8 cellular contexts compared by ENCODE assay signal in genomic region chr4:101205878-101206277, GRCh38.
DNase-seq lines count a peak whose midpoint lies in the region; ATAC-seq and TF ChIP-seq lines count a peak whose summit lies in the region.

No MANE protein-coding gene starts in this region.

- no peaks in the 10 kb centered on the region for H3K27me3 ChIP-seq in CD4-positive, alpha-beta memory T cell (ENCODE audit: insufficient read depth, low read length)
- H3K27me3 ChIP-seq in IMR-90 (ENCODE audit: control insufficient read depth, insufficient read depth, low read length) (no peaks in the 10 kb centered on the region), osteoblast (ENCODE audit: insufficient read depth, low read length) (no peaks in the 10 kb centered on the region), testis (no peaks in the 10 kb centered on the region)

- peaks cover 34% of the 10 kb centered on the region for H3K4me1 ChIP-seq in CD4-positive, alpha-beta memory T cell (ENCODE audit: insufficient read depth, low read length)
- peaks cover 2% of the 10 kb centered on the region; the same call in 1 of the 2 replicates for H3K4me1 ChIP-seq in IMR-90 (ENCODE audit: control insufficient read depth, insufficient read depth, low read length)
- H3K4me1 ChIP-seq in osteoblast (ENCODE audit: insufficient read depth, low read length): peaks cover 8% of the 10 kb centered on the region
- no peaks in the 10 kb centered on the region for H3K4me1 ChIP-seq in testis

- H3K4me1 Mint-ChIP-seq in CD4-positive, alpha-beta memory T cell: peaks cover 27 to 59% (median 49%) of the 10 kb centered on the region in 4 donors
- peaks cover 30% of the 10 kb centered on the region for H3K4me1 Mint-ChIP-seq in activated T-helper 2 cell treated with anti-CD3 and anti-CD28 coated beads, Interferon-gamma antibody, Interleukin-2, Interleukin-4, amounts not matched to agents 10 μg/mL and 5 μg/mL and 100 μg/mL, durations not matched to agents 14 hours and 24 hours and 36 hours (ENCODE audit: low read depth)

- WGBS in IMR-90 (ENCODE audit: extremely low coverage in 2 of 2, insufficient read length in 1 of 2), 2 experiments: 62% methylated on average over 3 of the region's 3 CpGs; no CpG with 5 or more reads in 1 of the 2 experiments
- 78 to 79% methylated on average over 3 of the region's 3 CpGs for WGBS in testis, 2 donors

- H4K8ac ChIP-seq in IMR-90 (ENCODE audit: low read depth in 2 of 2, low read length in 2 of 2): no peak overlapping the region

- CTCF ChIA-PET in CD4-positive, alpha-beta memory T cell (lab: Charles Lee; ENCODE audit: partially characterized antibody): no interaction called here
- CTCF ChIA-PET in IMR-90 (lab: Yijun Ruan, JAX): no interaction called here

- H3K79me1 ChIP-seq in IMR-90 (ENCODE audit: low read depth in 1 of 2, low read length in 2 of 2): peaks cover 12 to 23% of the 10 kb centered on the region in 2 experiments

- H2BK15ac ChIP-seq in IMR-90 (ENCODE audit: low read depth, low read length): no peak overlapping the region

- H3K56ac ChIP-seq in IMR-90 (ENCODE audit: extremely low read depth, insufficient read depth, low read length): no peak overlapping the region

- H4K5ac ChIP-seq in IMR-90 (ENCODE audit: low read depth, low read length): no peak overlapping the region

- no peak overlapping the region for H3K23ac ChIP-seq in IMR-90 (ENCODE audit: low read depth, low read length)

- in situ Hi-C loops in IMR-90 (cut with MboI; ENCODE audit: low sequenced_read_pairs): no loop called here

- no peaks in the 10 kb centered on the region for H3K27me3 Mint-ChIP-seq in CD4-positive, alpha-beta memory T cell
- H3K27me3 Mint-ChIP-seq in activated T-helper 2 cell treated with anti-CD3 and anti-CD28 coated beads, Interferon-gamma antibody, Interleukin-2, Interleukin-4, amounts not matched to agents 10 μg/mL and 5 μg/mL and 100 μg/mL, durations not matched to agents 14 hours and 24 hours and 36 hours (ENCODE audit: low read depth): peaks cover 2% of the 10 kb centered on the region

- no peak overlapping the region for H3K18ac ChIP-seq in IMR-90 (ENCODE audit: low read depth, low read length)

- ATAC-seq in GM21529 (IDR thresholded peaks at IDR 0.05; ENCODE audit: unreplicated experiment) (peak; percentile 82), IMR-90 (ENCODE audit: low read depth) (peak; percentile 57)

- H3K36me3 Mint-ChIP-seq in CD4-positive, alpha-beta memory T cell: no peaks in the 10 kb centered on the region
- H3K36me3 Mint-ChIP-seq in activated T-helper 2 cell treated with anti-CD3 and anti-CD28 coated beads, Interferon-gamma antibody, Interleukin-2, Interleukin-4, amounts not matched to agents 10 μg/mL and 5 μg/mL and 100 μg/mL, durations not matched to agents 14 hours and 24 hours and 36 hours (ENCODE audit: low read depth): peaks cover 4% of the 10 kb centered on the region

- H3K14ac ChIP-seq in IMR-90 (replicated peaks; ENCODE audit: low read depth, low read length): no peak overlapping the region

- no peaks in the 10 kb centered on the region for H3K9me3 Mint-ChIP-seq in CD4-positive, alpha-beta memory T cell
- no peaks in the 10 kb centered on the region for H3K9me3 Mint-ChIP-seq in activated T-helper 2 cell treated with anti-CD3 and anti-CD28 coated beads, Interferon-gamma antibody, Interleukin-2, Interleukin-4, amounts not matched to agents 10 μg/mL and 5 μg/mL and 100 μg/mL, durations not matched to agents 14 hours and 24 hours and 36 hours

- peak overlapping the region in 1 of 2 donors; percentile 8 for H3K4me3 ChIP-seq in CD4-positive, alpha-beta memory T cell (ENCODE audit: low read length in 2 of 2)
- H3K4me3 ChIP-seq in IMR-90 (ENCODE audit: insufficient read depth, low read depth, low read length) (no peak overlapping the region), osteoblast (ENCODE audit: insufficient read depth, low read length) (no peak overlapping the region), testis (no peak overlapping the region)

- no peak overlapping the region for H4K91ac ChIP-seq in IMR-90 (ENCODE audit: insufficient read depth, low read depth, low read length)

- H2BK120ac ChIP-seq in IMR-90 (ENCODE audit: low read depth, low read length): no peak overlapping the region

- no peak overlapping the region for H2AK5ac ChIP-seq in IMR-90 (ENCODE audit: low read depth, low read length)

- H3K27ac Mint-ChIP-seq in CD4-positive, alpha-beta memory T cell: peak overlapping the region; percentile 57 to 87 (median 65)
- H3K27ac Mint-ChIP-seq in activated T-helper 2 cell treated with anti-CD3 and anti-CD28 coated beads, Interferon-gamma antibody, Interleukin-2, Interleukin-4, amounts not matched to agents 10 μg/mL and 5 μg/mL and 100 μg/mL, durations not matched to agents 14 hours and 24 hours and 36 hours: peak overlapping the region; percentile 42

- peak; percentile 29 to 64 (median 39) for DNase-seq in CD4-positive, alpha-beta memory T cell
- DNase-seq in IMR-90: peak; percentile 63
- DNase-seq in activated T-helper 2 cell treated with anti-CD3 and anti-CD28 coated beads, Interferon-gamma antibody, Interleukin-2, Interleukin-4, amounts not matched to agents 10 μg/mL and 5 μg/mL and 100 μg/mL, durations not matched to agents 14 hours and 24 hours and 36 hours (ENCODE audit: low spot score): peak; percentile 46
- peak; percentile 82 for DNase-seq in osteoblast (ENCODE audit: insufficient read length, low spot score, missing footprints)
- DNase-seq in dedifferentiated amniotic fluid mesenchymal stem cell (ENCODE audit: extremely low spot score): no peak
- DNase-seq in DMS79 treated with DMSO at 0.1 percent for 48 hours (lab: John Stamatoyannopoulos, UW): no peak
- DNase-seq in testis: no peak

- H3K4me2 ChIP-seq in IMR-90 (ENCODE audit: low read depth, low read length) (no peak overlapping the region), osteoblast (ENCODE audit: insufficient read depth, low read length) (peak overlapping the region; percentile 43)

- TF ChIP-seq RAD21 in IMR-90 (IDR thresholded peaks at IDR 0.05; ENCODE audit: low read length): no peak

- POLR2A ChIA-PET in CD4-positive, alpha-beta memory T cell (lab: Charles Lee; ENCODE audit: partially characterized antibody): no interaction called here
- POLR2A ChIA-PET in IMR-90 (lab: Charles Lee; ENCODE audit: unreplicated experiment): no interaction called here

- H2AFZ ChIP-seq in IMR-90 (replicated peaks; ENCODE audit: low read length, poor library complexity) (no peak overlapping the region), osteoblast (ENCODE audit: low read length) (no peak overlapping the region)

- peak overlapping the region in 7 of 8 donors; percentile 39 to 78 (median 68) for H3K4me3 Mint-ChIP-seq in CD4-positive, alpha-beta memory T cell
- no peak overlapping the region for H3K4me3 Mint-ChIP-seq in activated T-helper 2 cell treated with anti-CD3 and anti-CD28 coated beads, Interferon-gamma antibody, Interleukin-2, Interleukin-4, amounts not matched to agents 10 μg/mL and 5 μg/mL and 100 μg/mL, durations not matched to agents 14 hours and 24 hours and 36 hours (ENCODE audit: low read depth)

- H3K9me3 ChIP-seq in CD4-positive, alpha-beta memory T cell (ENCODE audit: control insufficient read depth in 1 of 2, low read length in 2 of 2): no peaks in the 10 kb centered on the region
- H3K9me3 ChIP-seq in IMR-90 (ENCODE audit: control insufficient read depth, insufficient read depth, low read length): no peaks in the 10 kb centered on the region
- H3K9me3 ChIP-seq in osteoblast (ENCODE audit: low read depth, low read length): no peaks in the 10 kb centered on the region
- no peaks in the 10 kb centered on the region for H3K9me3 ChIP-seq in testis

- intact Hi-C loops in CD4-positive, alpha-beta memory T cell (cut with micrococcal nuclease): no loop called here
- intact Hi-C loops in IMR-90 (cut with micrococcal nuclease): no loop called here
- intact Hi-C loops in activated T-helper 2 cell treated with anti-CD3 and anti-CD28 coated beads, Interferon-gamma antibody, Interleukin-2, Interleukin-4, amounts not matched to agents 10 μg/mL and 5 μg/mL and 100 μg/mL, durations not matched to agents 14 hours and 24 hours and 36 hours (cut with micrococcal nuclease): loop anchor here (1.0 to 5.0 kb wide), 8 partner anchors 50 to 1113 kb away; partner anchors contain the start of gene PPP3CA
- intact Hi-C loops in testis (cut with DNase I; ENCODE audit: low total_unique reads): no loop called here

- no peaks in the 10 kb centered on the region for H3K36me3 ChIP-seq in CD4-positive, alpha-beta memory T cell (ENCODE audit: insufficient read depth, low read length)
- no peaks in the 10 kb centered on the region for H3K36me3 ChIP-seq in IMR-90 (ENCODE audit: control insufficient read depth, insufficient read depth, low read length)
- H3K36me3 ChIP-seq in osteoblast (ENCODE audit: insufficient read depth, low read length): no peaks in the 10 kb centered on the region
- H3K36me3 ChIP-seq in testis (ENCODE audit: low read depth, missing control alignments): no peaks in the 10 kb centered on the region

- no peak overlapping the region for H3K27ac ChIP-seq in CD4-positive, alpha-beta memory T cell (ENCODE audit: low read depth, low read length)
- H3K27ac ChIP-seq in IMR-90 (ENCODE audit: insufficient read depth, low read length): no peak overlapping the region
- H3K27ac ChIP-seq in osteoblast (ENCODE audit: low read depth, low read length): peak overlapping the region; percentile 57
- H3K27ac ChIP-seq in testis: no peak overlapping the region

- no peak for TF ChIP-seq POLR2A in IMR-90 (IDR thresholded peaks at IDR 0.05; ENCODE audit: low read depth, low read length)
- TF ChIP-seq POLR2A in testis (IDR thresholded peaks at IDR 0.05): no peak

- no peak overlapping the region for H2BK5ac ChIP-seq in IMR-90 (ENCODE audit: low read depth, low read length, poor library complexity, severe bottlenecking)

- no peak overlapping the region for H3K4ac ChIP-seq in IMR-90 (ENCODE audit: low read depth, low read length)

- dilution Hi-C loops in IMR-90 (cut with HindIII; ENCODE audit: low sequenced_read_pairs, unreplicated experiment): no loop called here

- TF ChIP-seq CTCF in IMR-90 (conservative IDR thresholded peaks at IDR 0.05; ENCODE audit: low read depth, low read length): no peak
- TF ChIP-seq CTCF in osteoblast (IDR thresholded peaks at IDR 0.05; ENCODE audit: extremely low read depth, low read depth, low read length): no peak
- TF ChIP-seq CTCF in testis (IDR thresholded peaks at IDR 0.05): no peak

- no TSS peak for BruUV-seq in IMR-90 (replicated peaks; lab: Mats Ljungman, UMichigan)

- H4K20me1 ChIP-seq in IMR-90 (ENCODE audit: insufficient read depth, low read length) (peaks cover 4% of the 10 kb centered on the region; the same call in 1 of the 2 replicates), osteoblast (ENCODE audit: insufficient read depth, low read length) (peaks cover 11% of the 10 kb centered on the region)

- peaks cover 66% of the 10 kb centered on the region for H3K79me2 ChIP-seq in osteoblast (ENCODE audit: insufficient read depth, low read length)

- no peak overlapping the region for H2AK9ac ChIP-seq in IMR-90 (replicated peaks; ENCODE audit: low read depth, low read length, poor library complexity)

- H2BK20ac ChIP-seq in IMR-90 (ENCODE audit: low read depth, low read length): no peak overlapping the region

- H3K9ac ChIP-seq in IMR-90 (ENCODE audit: low read depth, low read length): no peak overlapping the region

- H3K9me1 ChIP-seq in IMR-90 (ENCODE audit: insufficient read depth, low read length): peaks cover 5% of the 10 kb centered on the region

TF ChIP-seq in IMR-90, 13 proteins besides CTCF, POLR2A, EP300 and RAD21 (continues in another document):
- TF ChIP-seq BHLHE40 (IDR thresholded peaks at IDR 0.05; ENCODE audit: low read depth, low read length): no peak

Comparison
In these comparisons a context has a peak if more than half of its experiments do, and no peak if none do; other contexts are left out.
1. DNase-seq: peak in CD4-positive, alpha-beta memory T cell (5 of 5), IMR-90 (single experiment), activated T-helper 2 cell treated with anti-CD3 and anti-CD28 coated beads, Interferon-gamma antibody, Interleukin-2, Interleukin-4, amounts not matched to agents 10 μg/mL and 5 μg/mL and 100 μg/mL, durations not matched to agents 14 hours and 24 hours and 36 hours (single experiment) and osteoblast (single experiment); none in dedifferentiated amniotic fluid mesenchymal stem cell (single experiment), DMS79 treated with DMSO at 0.1 percent for 48 hours (single experiment) and testis (single experiment).